Comparison of ENCODE assay signal across 9 cellular contexts in genomic region chr2:142180820-142181533, GRCh38. TPM values are rescaled to one million over a fixed set of nuclear protein-coding genes. Genes with fewer than 3 reads are reported as not detected.
DNase-seq lines count a peak whose midpoint lies in the region; ATAC-seq, FAIRE-seq and TF ChIP-seq lines count a peak whose summit lies in the region.
"Had no signal": no experiment of that assay in that cellular context is flagged by ENCODE, and none has a peak within 500 bp of the region (broad histone marks: within the 10 kb centered on the region; RNA-seq: fewer than 3 reads in every experiment).

No MANE protein-coding gene starts in this region.

- WGBS in stomach, 5 donors: 45 to 57% (median 54%) methylated on average over 22 of the region's 22 CpGs

- TF ChIP-seq EP300 in Ishikawa (IDR thresholded peaks at IDR 0.05; ENCODE audit: borderline replicate concordance) (no peak), stomach (IDR thresholded peaks at IDR 0.05) (no peak)

- H3K27me3 Mint-ChIP-seq in neural crest cell (ENCODE audit: low read depth): no peaks in the 10 kb centered on the region
- H3K27me3 Mint-ChIP-seq in activated T-helper 2 cell treated with anti-CD3 and anti-CD28 coated beads, Interferon-gamma antibody, Interleukin-2, Interleukin-4, amounts not matched to agents 10 μg/mL and 5 μg/mL and 100 μg/mL, durations not matched to agents 14 hours and 24 hours and 36 hours (ENCODE audit: low read depth): no peaks in the 10 kb centered on the region

- peak; percentile 30; the same call in 1 of the 2 replicates for TF ChIP-seq RAD21 in Ishikawa (IDR thresholded peaks at IDR 0.05; ENCODE audit: low read depth)

- DNase-seq in ELR (ENCODE audit: low read depth): peak; percentile 24
- peak; percentile 30 for DNase-seq in bronchial epithelial cell (ENCODE audit: low read depth)
- DNase-seq in neural crest cell (ENCODE audit: low read depth, low spot score): peak; percentile 21
- DNase-seq in activated T-helper 2 cell treated with anti-CD3 and anti-CD28 coated beads, Interferon-gamma antibody, Interleukin-2, Interleukin-4, amounts not matched to agents 10 μg/mL and 5 μg/mL and 100 μg/mL, durations not matched to agents 14 hours and 24 hours and 36 hours (ENCODE audit: low spot score): no peak
- DNase-seq in mucosa of gallbladder (ENCODE audit: low spot score): no peak
- no peak for DNase-seq in stomach
- DNase-seq: small intestine had no signal

- no peak for ATAC-seq in HG03457 (IDR thresholded peaks at IDR 0.05; ENCODE audit: unreplicated experiment)

- no peaks in the 10 kb centered on the region for H3K36me3 ChIP-seq in bronchial epithelial cell (ENCODE audit: control insufficient read depth, insufficient read depth, low read length)
- no peaks in the 10 kb centered on the region for H3K36me3 ChIP-seq in stomach

- H3K27ac ChIP-seq in stomach: no peak overlapping the region

- H3K4me1 Mint-ChIP-seq in neural crest cell: peaks cover 13% of the 10 kb centered on the region
- no peaks in the 10 kb centered on the region for H3K4me1 Mint-ChIP-seq in activated T-helper 2 cell treated with anti-CD3 and anti-CD28 coated beads, Interferon-gamma antibody, Interleukin-2, Interleukin-4, amounts not matched to agents 10 μg/mL and 5 μg/mL and 100 μg/mL, durations not matched to agents 14 hours and 24 hours and 36 hours (ENCODE audit: low read depth)

- no peak overlapping the region for H3K4me3 Mint-ChIP-seq in neural crest cell
- no peak overlapping the region for H3K4me3 Mint-ChIP-seq in activated T-helper 2 cell treated with anti-CD3 and anti-CD28 coated beads, Interferon-gamma antibody, Interleukin-2, Interleukin-4, amounts not matched to agents 10 μg/mL and 5 μg/mL and 100 μg/mL, durations not matched to agents 14 hours and 24 hours and 36 hours (ENCODE audit: low read depth)

- H3K27ac Mint-ChIP-seq in neural crest cell (ENCODE audit: unreplicated experiment): no peak overlapping the region
- H3K27ac Mint-ChIP-seq in activated T-helper 2 cell treated with anti-CD3 and anti-CD28 coated beads, Interferon-gamma antibody, Interleukin-2, Interleukin-4, amounts not matched to agents 10 μg/mL and 5 μg/mL and 100 μg/mL, durations not matched to agents 14 hours and 24 hours and 36 hours: no peak overlapping the region

- TF ChIP-seq POLR2A in stomach (IDR thresholded peaks at IDR 0.05): no peak

- H3K9me3 ChIP-seq in stomach: no peaks in the 10 kb centered on the region

- no peaks in the 10 kb centered on the region for H3K36me3 Mint-ChIP-seq in neural crest cell (ENCODE audit: low read depth)
- H3K36me3 Mint-ChIP-seq in activated T-helper 2 cell treated with anti-CD3 and anti-CD28 coated beads, Interferon-gamma antibody, Interleukin-2, Interleukin-4, amounts not matched to agents 10 μg/mL and 5 μg/mL and 100 μg/mL, durations not matched to agents 14 hours and 24 hours and 36 hours (ENCODE audit: low read depth): no peaks in the 10 kb centered on the region

- intact Hi-C loops in activated T-helper 2 cell treated with anti-CD3 and anti-CD28 coated beads, Interferon-gamma antibody, Interleukin-2, Interleukin-4, amounts not matched to agents 10 μg/mL and 5 μg/mL and 100 μg/mL, durations not matched to agents 14 hours and 24 hours and 36 hours (cut with micrococcal nuclease): no loop called here
- intact Hi-C loops in stomach (cut with DNase I; ENCODE audit: low total_unique reads): no loop called here

- TF ChIP-seq CTCF in bronchial epithelial cell (IDR thresholded peaks at IDR 0.05; ENCODE audit: insufficient read depth, low read length, severe bottlenecking): peak; percentile 64
- TF ChIP-seq CTCF in neural crest cell (conservative IDR thresholded peaks at IDR 0.05): peak; percentile 54
- no peak for TF ChIP-seq CTCF in stomach (IDR thresholded peaks at IDR 0.05)

- H3K4me3 ChIP-seq in bronchial epithelial cell (ENCODE audit: low read depth, low read length) (no peak overlapping the region), stomach (no peak overlapping the region)

- FAIRE-seq in bronchial epithelial cell (lab: Jason Lieb, UNC): no peak
- FAIRE-seq: small intestine had no signal

- H3K4me1 ChIP-seq in stomach: no peaks in the 10 kb centered on the region

- no peaks in the 10 kb centered on the region for H3K27me3 ChIP-seq in bronchial epithelial cell (ENCODE audit: control insufficient read depth, insufficient read depth, low read length)
- H3K27me3 ChIP-seq in stomach: no peaks in the 10 kb centered on the region

- no peaks in the 10 kb centered on the region for H3K9me3 Mint-ChIP-seq in neural crest cell
- H3K9me3 Mint-ChIP-seq in activated T-helper 2 cell treated with anti-CD3 and anti-CD28 coated beads, Interferon-gamma antibody, Interleukin-2, Interleukin-4, amounts not matched to agents 10 μg/mL and 5 μg/mL and 100 μg/mL, durations not matched to agents 14 hours and 24 hours and 36 hours: peaks cover 8% of the 10 kb centered on the region

TF ChIP-seq in Ishikawa, 13 proteins besides CTCF, POLR2A, EP300 and RAD21:
- TF ChIP-seq CREB1 (IDR thresholded peaks at IDR 0.05; ENCODE audit: low read depth) (no peak), MAX (IDR thresholded peaks at IDR 0.05) (no peak), TCF12 (IDR thresholded peaks at IDR 0.05; ENCODE audit: low read depth) (no peak), USF1 (IDR thresholded peaks at IDR 0.05) (no peak), TEAD4 (IDR thresholded peaks at IDR 0.05) (no peak), CEBPB (IDR thresholded peaks at IDR 0.05) (no peak), EGR1 (IDR thresholded peaks at IDR 0.05) (no peak), YY1 (IDR thresholded peaks at IDR 0.05; ENCODE audit: low read depth) (no peak), REST (IDR thresholded peaks at IDR 0.05; ENCODE audit: low read depth) (no peak), TAF1 (IDR thresholded peaks at IDR 0.05; ENCODE audit: low read depth) (no peak), ZBTB7A (IDR thresholded peaks at IDR 0.05; ENCODE audit: low read depth) (no peak), NFIC (IDR thresholded peaks at IDR 0.05) (no peak), FOXM1 (IDR thresholded peaks at IDR 0.05; ENCODE audit: borderline replicate concordance, low read depth) (no peak)

RNA-seq across cellular contexts. Expression of gene LRP1B, which starts 50.2 kb away (rescaled TPM):
- total RNA-seq in bronchial epithelial cell (under 0.01 TPM in 1 of 2 replicates, not detected in the other), neural crest cell (0.54 and 1.5 TPM in 2 replicates), mucosa of gallbladder (0.26 TPM), stomach (1 to 10 TPM in 2 of 5 donors, under 1 TPM in 3; under 0.01 to 9.0 (median 0.87) TPM)
- total RNA-seq in activated T-helper 2 cell treated with anti-CD3 and anti-CD28 coated beads, Interferon-gamma antibody, Interleukin-2, Interleukin-4, amounts not matched to agents 10 μg/mL and 5 μg/mL and 100 μg/mL, durations not matched to agents 14 hours and 24 hours and 36 hours: not detected in 2 replicates
- polyA plus RNA-seq in stomach: under 1 TPM; 0.10 to 0.31 (median 0.12) TPM

Comparison
In these comparisons a context has a peak if more than half of its experiments do, and no peak if none do; other contexts are left out.
1. DNase-seq: peak in ELR (single experiment), bronchial epithelial cell (single experiment) and neural crest cell (single experiment); none in activated T-helper 2 cell treated with anti-CD3 and anti-CD28 coated beads, Interferon-gamma antibody, Interleukin-2, Interleukin-4, amounts not matched to agents 10 μg/mL and 5 μg/mL and 100 μg/mL, durations not matched to agents 14 hours and 24 hours and 36 hours (single experiment), mucosa of gallbladder (single experiment) and stomach (single experiment).
2. CTCF ChIP-seq: peak in bronchial epithelial cell (single experiment) and neural crest cell (single experiment); none in stomach (0 of 7).